In genomic region chr22:41091139-41092022, GRCh38 we compare ENCODE assay signal across 1 cellular context.
A peak's percentile ranks its signal among the peaks of the same experiment; 100 is the strongest.
TF ChIP-seq lines count a peak whose summit lies in the region.

No MANE protein-coding gene starts in this region.

TF ChIP-seq in HepG2, 621 proteins besides CTCF, POLR2A, EP300 and RAD21 (continued from another document and continues in another):
- TF ChIP-seq ZNF615 (CRISPR knock-in tag; IDR thresholded peaks at IDR 0.05; ENCODE audit: borderline replicate concordance), result peak; percentile 41; the same call in 1 of the 2 replicates
- no peak for TF ChIP-seq ZNF639 (CRISPR knock-in tag; conservative IDR thresholded peaks at IDR 0.05)
- TF ChIP-seq MYNN (CRISPR knock-in tag; IDR thresholded peaks at IDR 0.05; ENCODE audit: low read depth), result no peak
- TF ChIP-seq HDAC2 (CRISPR knock-in tag; IDR thresholded peaks at IDR 0.05), result no peak
- no peak for TF ChIP-seq U2AF1 (optimal IDR thresholded peaks at IDR 0.05; ENCODE audit: low read depth, low read length)
- TF ChIP-seq, protein P1, sequence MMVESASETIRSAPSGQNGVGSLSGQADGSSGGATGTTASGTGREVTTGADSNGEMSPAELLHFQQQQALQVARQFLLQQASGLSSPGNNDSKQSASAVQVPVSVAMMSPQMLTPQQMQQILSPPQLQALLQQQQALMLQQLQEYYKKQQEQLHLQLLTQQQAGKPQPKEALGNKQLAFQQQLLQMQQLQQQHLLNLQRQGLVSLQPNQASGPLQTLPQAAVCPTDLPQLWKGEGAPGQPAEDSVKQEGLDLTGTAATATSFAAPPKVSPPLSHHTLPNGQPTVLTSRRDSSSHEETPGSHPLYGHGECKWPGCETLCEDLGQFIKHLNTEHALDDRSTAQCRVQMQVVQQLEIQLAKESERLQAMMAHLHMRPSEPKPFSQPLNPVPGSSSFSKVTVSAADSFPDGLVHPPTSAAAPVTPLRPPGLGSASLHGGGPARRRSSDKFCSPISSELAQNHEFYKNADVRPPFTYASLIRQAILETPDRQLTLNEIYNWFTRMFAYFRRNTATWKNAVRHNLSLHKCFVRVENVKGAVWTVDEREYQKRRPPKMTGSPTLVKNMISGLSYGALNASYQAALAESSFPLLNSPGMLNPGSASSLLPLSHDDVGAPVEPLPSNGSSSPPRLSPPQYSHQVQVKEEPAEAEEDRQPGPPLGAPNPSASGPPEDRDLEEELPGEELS (CRISPR knock-in tag; IDR thresholded peaks at IDR 0.05), result peak; percentile 60
- TF ChIP-seq SRF (IDR thresholded peaks at IDR 0.05; ENCODE audit: low read depth, low read length), result no peak
- no peak for TF ChIP-seq FOXJ3 (CRISPR knock-in tag; IDR thresholded peaks at IDR 0.05; ENCODE audit: borderline replicate concordance)
- peak; percentile 19 for TF ChIP-seq PHF21A (CRISPR knock-in tag; IDR thresholded peaks at IDR 0.05)
- no peak for TF ChIP-seq SIN3A (IDR thresholded peaks at IDR 0.05; ENCODE audit: borderline replicate concordance, low read depth, low read length)
- TF ChIP-seq, protein P2, sequence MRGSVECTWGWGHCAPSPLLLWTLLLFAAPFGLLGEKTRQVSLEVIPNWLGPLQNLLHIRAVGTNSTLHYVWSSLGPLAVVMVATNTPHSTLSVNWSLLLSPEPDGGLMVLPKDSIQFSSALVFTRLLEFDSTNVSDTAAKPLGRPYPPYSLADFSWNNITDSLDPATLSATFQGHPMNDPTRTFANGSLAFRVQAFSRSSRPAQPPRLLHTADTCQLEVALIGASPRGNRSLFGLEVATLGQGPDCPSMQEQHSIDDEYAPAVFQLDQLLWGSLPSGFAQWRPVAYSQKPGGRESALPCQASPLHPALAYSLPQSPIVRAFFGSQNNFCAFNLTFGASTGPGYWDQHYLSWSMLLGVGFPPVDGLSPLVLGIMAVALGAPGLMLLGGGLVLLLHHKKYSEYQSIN (CRISPR knock-in tag; IDR thresholded peaks at IDR 0.05; ENCODE audit: borderline replicate concordance), result no peak
- no peak for TF ChIP-seq ZNF609 (CRISPR knock-in tag; IDR thresholded peaks at IDR 0.05; ENCODE audit: borderline replicate concordance)
- TF ChIP-seq FLYWCH1 (CRISPR knock-in tag; IDR thresholded peaks at IDR 0.05), result no peak
- no peak for TF ChIP-seq ZMYM2 (CRISPR knock-in tag; IDR thresholded peaks at IDR 0.05)
- TF ChIP-seq FOXO1 (CRISPR knock-in tag; IDR thresholded peaks at IDR 0.05), result peak; percentile 55
- no peak for TF ChIP-seq FIP1L1 (IDR thresholded peaks at IDR 0.05; ENCODE audit: borderline replicate concordance, insufficient read depth, low read depth, low read length)
- no peak for TF ChIP-seq EHMT2 (IDR thresholded peaks at IDR 0.05; ENCODE audit: borderline replicate concordance, low read depth, low read length)
- no peak for TF ChIP-seq BCL6 (CRISPR knock-in tag; IDR thresholded peaks at IDR 0.05)
- TF ChIP-seq ZNF230 (CRISPR knock-in tag; IDR thresholded peaks at IDR 0.05), result no peak
- TF ChIP-seq, protein P3, sequence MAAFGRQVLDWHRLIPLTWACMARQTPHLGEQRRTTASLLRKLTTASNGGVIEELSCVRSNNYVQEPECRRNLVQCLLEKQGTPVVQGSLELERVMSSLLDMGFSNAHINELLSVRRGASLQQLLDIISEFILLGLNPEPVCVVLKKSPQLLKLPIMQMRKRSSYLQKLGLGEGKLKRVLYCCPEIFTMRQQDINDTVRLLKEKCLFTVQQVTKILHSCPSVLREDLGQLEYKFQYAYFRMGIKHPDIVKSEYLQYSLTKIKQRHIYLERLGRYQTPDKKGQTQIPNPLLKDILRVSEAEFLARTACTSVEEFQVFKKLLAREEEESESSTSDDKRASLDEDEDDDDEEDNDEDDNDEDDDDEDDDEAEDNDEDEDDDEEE (CRISPR knock-in tag; IDR thresholded peaks at IDR 0.05), result no peak; the same call in 1 of the 2 replicates
- peak; percentile 50; the same call in 1 of the 2 replicates for TF ChIP-seq IRX3 (CRISPR knock-in tag; IDR thresholded peaks at IDR 0.05; ENCODE audit: borderline replicate concordance, low read depth)
- no peak for TF ChIP-seq XBP1 (CRISPR knock-in tag; IDR thresholded peaks at IDR 0.05)
- peak; percentile 6; the same call in 1 of the 2 replicates for TF ChIP-seq HOXA3 (CRISPR knock-in tag; IDR thresholded peaks at IDR 0.05)
- no peak; the same call in 1 of the 2 replicates for TF ChIP-seq CREBL2 (CRISPR knock-in tag; IDR thresholded peaks at IDR 0.05; ENCODE audit: borderline replicate concordance)
- TF ChIP-seq DNMT1 (CRISPR knock-in tag; IDR thresholded peaks at IDR 0.05), result no peak
- TF ChIP-seq MXD4 (CRISPR knock-in tag; IDR thresholded peaks at IDR 0.05), result peak; percentile 40; the same call in 1 of the 2 replicates
- TF ChIP-seq TEAD3 (CRISPR knock-in tag; optimal IDR thresholded peaks at IDR 0.05; ENCODE audit: borderline replicate concordance), result no peak
- TF ChIP-seq KLF12 (CRISPR knock-in tag; IDR thresholded peaks at IDR 0.05; ENCODE audit: borderline replicate concordance), result no peak
- TF ChIP-seq, protein P4, sequence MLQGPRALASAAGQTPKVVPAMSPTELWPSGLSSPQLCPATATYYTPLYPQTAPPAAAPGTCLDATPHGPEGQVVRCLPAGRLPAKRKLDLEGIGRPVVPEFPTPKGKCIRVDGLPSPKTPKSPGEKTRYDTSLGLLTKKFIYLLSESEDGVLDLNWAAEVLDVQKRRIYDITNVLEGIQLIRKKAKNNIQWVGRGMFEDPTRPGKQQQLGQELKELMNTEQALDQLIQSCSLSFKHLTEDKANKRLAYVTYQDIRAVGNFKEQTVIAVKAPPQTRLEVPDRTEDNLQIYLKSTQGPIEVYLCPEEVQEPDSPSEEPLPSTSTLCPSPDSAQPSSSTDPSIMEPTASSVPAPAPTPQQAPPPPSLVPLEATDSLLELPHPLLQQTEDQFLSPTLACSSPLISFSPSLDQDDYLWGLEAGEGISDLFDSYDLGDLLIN (CRISPR knock-in tag; IDR thresholded peaks at IDR 0.05; ENCODE audit: borderline replicate concordance), result no peak
- TF ChIP-seq, protein P5, sequence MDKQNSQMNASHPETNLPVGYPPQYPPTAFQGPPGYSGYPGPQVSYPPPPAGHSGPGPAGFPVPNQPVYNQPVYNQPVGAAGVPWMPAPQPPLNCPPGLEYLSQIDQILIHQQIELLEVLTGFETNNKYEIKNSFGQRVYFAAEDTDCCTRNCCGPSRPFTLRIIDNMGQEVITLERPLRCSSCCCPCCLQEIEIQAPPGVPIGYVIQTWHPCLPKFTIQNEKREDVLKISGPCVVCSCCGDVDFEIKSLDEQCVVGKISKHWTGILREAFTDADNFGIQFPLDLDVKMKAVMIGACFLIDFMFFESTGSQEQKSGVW (CRISPR knock-in tag; IDR thresholded peaks at IDR 0.05; ENCODE audit: borderline replicate concordance), result no peak
- TF ChIP-seq MBD4 (IDR thresholded peaks at IDR 0.05; ENCODE audit: borderline replicate concordance, low read length), result no peak
- TF ChIP-seq, protein P6, sequence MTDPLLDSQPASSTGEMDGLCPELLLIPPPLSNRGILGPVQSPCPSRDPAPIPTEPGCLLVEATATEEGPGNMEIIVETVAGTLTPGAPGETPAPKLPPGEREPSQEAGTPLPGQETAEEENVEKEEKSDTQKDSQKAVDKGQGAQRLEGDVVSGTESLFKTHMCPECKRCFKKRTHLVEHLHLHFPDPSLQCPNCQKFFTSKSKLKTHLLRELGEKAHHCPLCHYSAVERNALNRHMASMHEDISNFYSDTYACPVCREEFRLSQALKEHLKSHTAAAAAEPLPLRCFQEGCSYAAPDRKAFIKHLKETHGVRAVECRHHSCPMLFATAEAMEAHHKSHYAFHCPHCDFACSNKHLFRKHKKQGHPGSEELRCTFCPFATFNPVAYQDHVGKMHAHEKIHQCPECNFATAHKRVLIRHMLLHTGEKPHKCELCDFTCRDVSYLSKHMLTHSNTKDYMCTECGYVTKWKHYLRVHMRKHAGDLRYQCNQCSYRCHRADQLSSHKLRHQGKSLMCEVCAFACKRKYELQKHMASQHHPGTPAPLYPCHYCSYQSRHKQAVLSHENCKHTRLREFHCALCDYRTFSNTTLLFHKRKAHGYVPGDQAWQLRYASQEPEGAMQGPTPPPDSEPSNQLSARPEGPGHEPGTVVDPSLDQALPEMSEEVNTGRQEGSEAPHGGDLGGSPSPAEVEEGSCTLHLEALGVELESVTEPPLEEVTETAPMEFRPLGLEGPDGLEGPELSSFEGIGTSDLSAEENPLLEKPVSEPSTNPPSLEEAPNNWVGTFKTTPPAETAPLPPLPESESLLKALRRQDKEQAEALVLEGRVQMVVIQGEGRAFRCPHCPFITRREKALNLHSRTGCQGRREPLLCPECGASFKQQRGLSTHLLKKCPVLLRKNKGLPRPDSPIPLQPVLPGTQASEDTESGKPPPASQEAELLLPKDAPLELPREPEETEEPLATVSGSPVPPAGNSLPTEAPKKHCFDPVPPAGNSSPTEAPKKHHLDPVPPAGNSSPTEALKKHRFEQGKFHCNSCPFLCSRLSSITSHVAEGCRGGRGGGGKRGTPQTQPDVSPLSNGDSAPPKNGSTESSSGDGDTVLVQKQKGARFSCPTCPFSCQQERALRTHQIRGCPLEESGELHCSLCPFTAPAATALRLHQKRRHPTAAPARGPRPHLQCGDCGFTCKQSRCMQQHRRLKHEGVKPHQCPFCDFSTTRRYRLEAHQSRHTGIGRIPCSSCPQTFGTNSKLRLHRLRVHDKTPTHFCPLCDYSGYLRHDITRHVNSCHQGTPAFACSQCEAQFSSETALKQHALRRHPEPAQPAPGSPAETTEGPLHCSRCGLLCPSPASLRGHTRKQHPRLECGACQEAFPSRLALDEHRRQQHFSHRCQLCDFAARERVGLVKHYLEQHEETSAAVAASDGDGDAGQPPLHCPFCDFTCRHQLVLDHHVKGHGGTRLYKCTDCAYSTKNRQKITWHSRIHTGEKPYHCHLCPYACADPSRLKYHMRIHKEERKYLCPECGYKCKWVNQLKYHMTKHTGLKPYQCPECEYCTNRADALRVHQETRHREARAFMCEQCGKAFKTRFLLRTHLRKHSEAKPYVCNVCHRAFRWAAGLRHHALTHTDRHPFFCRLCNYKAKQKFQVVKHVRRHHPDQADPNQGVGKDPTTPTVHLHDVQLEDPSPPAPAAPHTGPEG (CRISPR knock-in tag; IDR thresholded peaks at IDR 0.05), result no peak
- no peak for TF ChIP-seq TRIM24 (CRISPR knock-in tag; IDR thresholded peaks at IDR 0.05)
- 0 out of 2 replicates have a peak, but pooled peaks have one; percentile 45 for TF ChIP-seq GZF1 (CRISPR knock-in tag; IDR thresholded peaks at IDR 0.05)
- no peak for TF ChIP-seq ZNF329 (CRISPR knock-in tag; IDR thresholded peaks at IDR 0.05; ENCODE audit: low read depth)
- no peak for TF ChIP-seq CBFB (CRISPR knock-in tag; IDR thresholded peaks at IDR 0.05)
- TF ChIP-seq ZNF629 (CRISPR knock-in tag; conservative IDR thresholded peaks at IDR 0.05), result no peak
- no peak for TF ChIP-seq HIC2 (CRISPR knock-in tag; IDR thresholded peaks at IDR 0.05; ENCODE audit: low read depth)
- TF ChIP-seq HNRNPLL (IDR thresholded peaks at IDR 0.05; ENCODE audit: low read depth, low read length, poor library complexity, severe bottlenecking), result peak; percentile 58
- peak; percentile 18; the same call in 1 of the 2 replicates for TF ChIP-seq MEIS2 (CRISPR knock-in tag; IDR thresholded peaks at IDR 0.05)
- TF ChIP-seq, protein P7, sequence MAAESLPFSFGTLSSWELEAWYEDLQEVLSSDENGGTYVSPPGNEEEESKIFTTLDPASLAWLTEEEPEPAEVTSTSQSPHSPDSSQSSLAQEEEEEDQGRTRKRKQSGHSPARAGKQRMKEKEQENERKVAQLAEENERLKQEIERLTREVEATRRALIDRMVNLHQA (CRISPR knock-in tag; IDR thresholded peaks at IDR 0.05), result no peak
